In genomic region chr7:13179011-13179574, GRCh38 we compare ENCODE assay signal across 10 cellular contexts.
A peak's percentile ranks its signal among the peaks of the same experiment; 100 is the strongest.
DNase-seq lines count a peak whose midpoint lies in the region; ATAC-seq, FAIRE-seq and TF ChIP-seq lines count a peak whose summit lies in the region.
"Had no signal": no experiment of that assay in that cellular context is flagged by ENCODE, and none has a peak within 500 bp of the region (broad histone marks: within the 10 kb centered on the region; RNA-seq: fewer than 3 reads in every experiment).

No MANE protein-coding gene starts in this region.

- no peak for ATAC-seq in HG02885 (IDR thresholded peaks at IDR 0.05; ENCODE audit: poor library complexity, unreplicated experiment)
- no peak for ATAC-seq in HG03565 (IDR thresholded peaks at IDR 0.05; ENCODE audit: unreplicated experiment)
- ATAC-seq in HG03025 (IDR thresholded peaks at IDR 0.05; ENCODE audit: low FRiP score, unreplicated experiment): no peak

- H3K4me1 Mint-ChIP-seq in chondrocyte (ENCODE audit: low read depth): no peaks in the 10 kb centered on the region
- H3K4me1 Mint-ChIP-seq in neural crest cell: peaks cover 25% of the 10 kb centered on the region

- H3K27ac Mint-ChIP-seq in chondrocyte (ENCODE audit: unreplicated experiment) (no peak overlapping the region), neural crest cell (ENCODE audit: unreplicated experiment) (no peak overlapping the region)

- TF ChIP-seq CTCF in chondrocyte (IDR thresholded peaks at IDR 0.05): peak; percentile 64
- TF ChIP-seq CTCF in neural crest cell (conservative IDR thresholded peaks at IDR 0.05): peak; percentile 25

- no peak for DNase-seq in H54 (ENCODE audit: insufficient read length, low spot score)
- peak; percentile 15 for DNase-seq in NCI-H2107 (lab: John Stamatoyannopoulos, UW)
- DNase-seq in chondrocyte (ENCODE audit: low spot score): no peak
- no peak for DNase-seq in neural crest cell (ENCODE audit: low read depth, low spot score)
- no peak for DNase-seq in SK-N-DZ (ENCODE audit: low spot score)
- DNase-seq: cortex of kidney had no signal

- FAIRE-seq in H54 (lab: Jason Lieb, UNC): peak; percentile 92
- FAIRE-seq: islet of Langerhans had no signal

- no peaks in the 10 kb centered on the region for H3K27me3 Mint-ChIP-seq in chondrocyte (ENCODE audit: low read depth)
- H3K27me3 Mint-ChIP-seq in neural crest cell (ENCODE audit: low read depth): no peaks in the 10 kb centered on the region

- H3K4me3 Mint-ChIP-seq in chondrocyte (ENCODE audit: unreplicated experiment): no peak overlapping the region
- no peak overlapping the region for H3K4me3 Mint-ChIP-seq in neural crest cell

- H3K36me3 Mint-ChIP-seq in chondrocyte (ENCODE audit: low read depth): no peaks in the 10 kb centered on the region
- no peaks in the 10 kb centered on the region for H3K36me3 Mint-ChIP-seq in neural crest cell (ENCODE audit: low read depth)

- H3K9me3 Mint-ChIP-seq in chondrocyte (ENCODE audit: low read depth): no peaks in the 10 kb centered on the region
- no peaks in the 10 kb centered on the region for H3K9me3 Mint-ChIP-seq in neural crest cell

- no peak for TF ChIP-seq POLR2A in H54 (IDR thresholded peaks at IDR 0.05; ENCODE audit: low read depth, low read length)
